Comparison of ENCODE assay signal across 11 cellular contexts in genomic region chr16:62190426-62190825, GRCh38.
DNase-seq lines count a peak whose midpoint lies in the region; ATAC-seq, FAIRE-seq and TF ChIP-seq lines count a peak whose summit lies in the region.
"Had no signal": no experiment of that assay in that cellular context is flagged by ENCODE, and none has a peak within 500 bp of the region (broad histone marks: within the 10 kb centered on the region; RNA-seq: fewer than 3 reads in every experiment).

No MANE protein-coding gene starts in this region.

- no peak overlapping the region for H4K91ac ChIP-seq in mesenchymal stem cell (ENCODE audit: low read length)

- no peaks in the 10 kb centered on the region for H3K9me3 Mint-ChIP-seq in astrocyte (ENCODE audit: unreplicated experiment)

- no peak overlapping the region for H4K8ac ChIP-seq in mesenchymal stem cell (ENCODE audit: low read length)

- no peak overlapping the region for H2BK12ac ChIP-seq in mesenchymal stem cell (ENCODE audit: low read length in 2 of 2)

- H3K79me1 ChIP-seq in mesenchymal stem cell (replicated peaks; ENCODE audit: low read length, poor library complexity, severe bottlenecking): no peaks in the 10 kb centered on the region

- H2BK15ac ChIP-seq in mesenchymal stem cell (ENCODE audit: low read depth, poor library complexity, severe bottlenecking): no peak overlapping the region

- H3K79me2 ChIP-seq in astrocyte (ENCODE audit: insufficient read depth, low read length): no peaks in the 10 kb centered on the region

- FAIRE-seq in astrocyte (lab: Jason Lieb, UNC): no peak

- H3K14ac ChIP-seq in mesenchymal stem cell (ENCODE audit: low read length in 2 of 2): no peak overlapping the region

- no peak overlapping the region for H3K4me2 ChIP-seq in astrocyte (ENCODE audit: low read length)
- H3K4me2 ChIP-seq in mesenchymal stem cell (ENCODE audit: low read length, poor library complexity, severe bottlenecking): no peak overlapping the region

- peak; percentile 63 for TF ChIP-seq CTCF in astrocyte (IDR thresholded peaks at IDR 0.05; ENCODE audit: insufficient read depth, low read depth, low read length)

- WGBS in mesenchymal stem cell: 8% methylated on average over 1 of the region's 2 CpGs

- no peak for ATAC-seq in HG02610 (IDR thresholded peaks at IDR 0.05; ENCODE audit: unreplicated experiment)
- ATAC-seq in GM18520 (IDR thresholded peaks at IDR 0.05; ENCODE audit: unreplicated experiment): no peak

- no peak overlapping the region for H3K4me3 Mint-ChIP-seq in astrocyte (ENCODE audit: unreplicated experiment)

- no peak overlapping the region for H3K27ac ChIP-seq in astrocyte (ENCODE audit: low read depth, low read length)
- no peak overlapping the region for H3K27ac ChIP-seq in mesenchymal stem cell (ENCODE audit: low read length, poor library complexity, severe bottlenecking)
- H3K27ac ChIP-seq: SJCRH30, tibial nerve had no signal

- H3K4ac ChIP-seq in mesenchymal stem cell (ENCODE audit: low read depth in 1 of 2, low read length in 2 of 2): no peak overlapping the region

- no peaks in the 10 kb centered on the region for H3K4me1 Mint-ChIP-seq in astrocyte (ENCODE audit: low read depth, unreplicated experiment)

- H4K20me1 ChIP-seq in astrocyte (ENCODE audit: insufficient read depth, low read length): no peaks in the 10 kb centered on the region

- H2BK120ac ChIP-seq in mesenchymal stem cell (ENCODE audit: low read depth, low read length): no peak overlapping the region

- H2BK5ac ChIP-seq in mesenchymal stem cell (ENCODE audit: low read depth, low read length, poor library complexity, severe bottlenecking): no peak overlapping the region

- no peak overlapping the region for H3K27ac Mint-ChIP-seq in astrocyte (ENCODE audit: unreplicated experiment)

- no peak overlapping the region for H3K9ac ChIP-seq in astrocyte (ENCODE audit: low read length)
- no peak overlapping the region for H3K9ac ChIP-seq in mesenchymal stem cell (ENCODE audit: low read length)

- no peaks in the 10 kb centered on the region for H3K36me3 ChIP-seq in astrocyte (ENCODE audit: insufficient read depth, low read length)
- H3K36me3 ChIP-seq in mesenchymal stem cell (ENCODE audit: control insufficient read depth in 1 of 2, insufficient read depth in 2 of 2, low read depth in 1 of 2, low read length in 2 of 2): no peaks in the 10 kb centered on the region
- H3K36me3 ChIP-seq: SJCRH30, tibial nerve had no signal

- H3K4me3 ChIP-seq in astrocyte (ENCODE audit: insufficient read depth, low read depth, low read length) (no peak overlapping the region), mesenchymal stem cell (ENCODE audit: insufficient read depth in 1 of 2, low read depth in 1 of 2, low read length in 2 of 2) (no peak overlapping the region)
- H3K4me3 ChIP-seq: SJCRH30, tibial nerve had no signal

- H3K27me3 ChIP-seq in astrocyte (ENCODE audit: insufficient read depth, low read length) (no peaks in the 10 kb centered on the region), mesenchymal stem cell (ENCODE audit: control insufficient read depth in 1 of 2, insufficient read depth in 1 of 2, low read length in 2 of 2) (no peaks in the 10 kb centered on the region)
- H3K27me3 ChIP-seq: SJCRH30, tibial nerve had no signal

- H3K9me3 ChIP-seq in astrocyte (ENCODE audit: insufficient read depth, low read depth, low read length) (no peaks in the 10 kb centered on the region), mesenchymal stem cell (ENCODE audit: control insufficient read depth, low read length) (no peaks in the 10 kb centered on the region)
- H3K9me3 ChIP-seq: SJCRH30, tibial nerve had no signal

- no peaks in the 10 kb centered on the region for H3K36me3 Mint-ChIP-seq in astrocyte (ENCODE audit: low read depth, unreplicated experiment)

- H3K23ac ChIP-seq in mesenchymal stem cell (ENCODE audit: low read length in 2 of 2): no peak overlapping the region

- H3K4me1 ChIP-seq in astrocyte (ENCODE audit: insufficient read depth, low read length) (no peaks in the 10 kb centered on the region), mesenchymal stem cell (ENCODE audit: control insufficient read depth, insufficient read depth, low read depth, low read length) (no peaks in the 10 kb centered on the region)
- H3K4me1 ChIP-seq: SJCRH30, tibial nerve had no signal

- no peaks in the 10 kb centered on the region for H3K27me3 Mint-ChIP-seq in astrocyte (ENCODE audit: low read depth, unreplicated experiment)

- no peak overlapping the region for H3K18ac ChIP-seq in mesenchymal stem cell (ENCODE audit: low read depth in 1 of 2, low read length in 2 of 2)

- peak; percentile 3 for DNase-seq in DMS114 treated with DMSO at 0.1 percent for 48 hours (lab: John Stamatoyannopoulos, UW; ENCODE audit: unreplicated experiment)
- peak; percentile 1 for DNase-seq in LHCN-M2 (ENCODE audit: low read depth)
- peak; percentile 2 for DNase-seq in astrocyte (ENCODE audit: low read depth)
- peak; percentile 43 for DNase-seq in mesenchymal stem cell
- no peak for DNase-seq in kidney glomerular epithelial cell (lab: John Stamatoyannopoulos, UW)
- no peak for DNase-seq in occipital lobe (lab: John Stamatoyannopoulos, UW)
- DNase-seq: stimulated activated CD4-positive, alpha-beta T cell treated with anti-CD3 and anti-CD28 coated beads, Interleukin-12 subunit alpha, Interleukin-12 subunit beta, amount 100 ng/mL, for 4 hours had no signal

- H2AK5ac ChIP-seq in mesenchymal stem cell (ENCODE audit: low read length, severe bottlenecking): no peak overlapping the region

- H2AFZ ChIP-seq in astrocyte (ENCODE audit: low read depth, low read length) (no peak overlapping the region), mesenchymal stem cell (ENCODE audit: low read depth, low read length) (no peak overlapping the region)

Comparison
In these comparisons a context has a peak if more than half of its experiments do, and no peak if none do; other contexts are left out.
1. DNase-seq: peak in DMS114 treated with DMSO at 0.1 percent for 48 hours (single experiment), LHCN-M2 (single experiment), astrocyte (single experiment) and mesenchymal stem cell (single experiment); none in kidney glomerular epithelial cell (single experiment) and occipital lobe (single experiment).